In genomic region chr11:65382036-65382803, GRCh38 we compare ENCODE assay signal across 8 cellular contexts. TPM values are rescaled to one million over a fixed set of nuclear protein-coding genes. Genes with fewer than 3 reads are reported as not detected.
DNase-seq lines count a peak whose midpoint lies in the region; ATAC-seq and TF ChIP-seq lines count a peak whose summit lies in the region.

SLC25A45 (minus strand) TSS chr11:65382646; CDS start chr11:65381951, 695 bp downstream.

- WGBS in lower leg skin, 2 donors, result 1% methylated on average over 16 to 22 of the region's 27 CpGs

- H3K4me3 ChIP-seq in coronary artery (peak within 1 kb of the TSS; percentile 72), lower leg skin (ENCODE audit: low read depth, poor library complexity, severe bottlenecking) (no peak within 1 kb of the TSS)

- no peaks in the 10 kb centered on the region for H3K9me3 ChIP-seq in CD4-positive, alpha-beta T cell (ENCODE audit: control insufficient read depth, low read length)

- peak; percentile 84 to 94 (median 91) for DNase-seq in CD4-positive, alpha-beta T cell
- DNase-seq in NCI-H69 (lab: John Stamatoyannopoulos, UW) (peak; percentile 97), coronary artery (ENCODE audit: low spot score) (peak; percentile 97), lower leg skin (ENCODE audit: low spot score in 2 of 2) (peak; percentile 94 to 98)
- peak; percentile 97 for DNase-seq in activated CD4-positive, alpha-beta T cell treated with anti-CD3 and anti-CD28 coated beads, Interleukin-2, amount 10 ng/mL, durations not matched to agents 24 days and 14 days
- DNase-seq in stimulated activated CD4-positive, alpha-beta T cell treated with anti-CD3 and anti-CD28 coated beads, Interleukin-4, amount 100 ng/mL, for 4 hours, result peak; percentile 87 to 95

- CTCF ChIA-PET in CD4-positive, alpha-beta T cell (lab: Charles Lee), result interaction anchor here (0.6 to 2.3 kb wide), 30 partner anchors 9 to 206 kb away, joined by 3 to 32 read pairs (median 4); partner anchors contain the start of genes MALAT1, NEAT1, SCYL1 and TIGD3

- H3K4me1 Mint-ChIP-seq in CD4-positive, alpha-beta T cell (ENCODE audit: low read depth), result peaks cover 57% of the 10 kb centered on the region
- peaks cover 40% of the 10 kb centered on the region for H3K4me1 Mint-ChIP-seq in activated CD4-positive, alpha-beta T cell treated with anti-CD3 and anti-CD28 coated beads, Interleukin-2, amount 10 ng/mL, durations not matched to agents 24 days and 14 days

- peak within 1 kb of the TSS; percentile 94 for H3K27ac ChIP-seq in CD4-positive, alpha-beta T cell (ENCODE audit: low read depth, low read length)
- peak within 1 kb of the TSS; percentile 97 to 99 for H3K27ac ChIP-seq in coronary artery

- no peaks in the 10 kb centered on the region for H3K9me3 Mint-ChIP-seq in CD4-positive, alpha-beta T cell
- no peaks in the 10 kb centered on the region for H3K9me3 Mint-ChIP-seq in activated CD4-positive, alpha-beta T cell treated with anti-CD3 and anti-CD28 coated beads, Interleukin-2, amount 10 ng/mL, durations not matched to agents 24 days and 14 days

- no peaks in the 10 kb centered on the region for H3K27me3 ChIP-seq in CD4-positive, alpha-beta T cell (ENCODE audit: control insufficient read depth, insufficient read depth, low read length)

- no peaks in the 10 kb centered on the region for H3K27me3 Mint-ChIP-seq in CD4-positive, alpha-beta T cell
- H3K27me3 Mint-ChIP-seq in activated CD4-positive, alpha-beta T cell treated with anti-CD3 and anti-CD28 coated beads, Interleukin-2, amount 10 ng/mL, durations not matched to agents 24 days and 14 days, result no peaks in the 10 kb centered on the region

- intact Hi-C loops in CD4-positive, alpha-beta T cell (cut with DNase I, micrococcal nuclease), result loop anchor here (1.0 to 2.0 kb wide), 5 partner anchors 34 to 128 kb away; no protein-coding TSS in a partner anchor
- intact Hi-C loops in activated CD4-positive, alpha-beta T cell treated with anti-CD3 and anti-CD28 coated beads, Interleukin-2, amount 10 ng/mL, durations not matched to agents 24 days and 14 days (cut with micrococcal nuclease), result loop anchor here (1.0 kb wide), 7 partner anchors 16 to 128 kb away; partner anchors contain the start of gene NEAT1
- intact Hi-C loops in lower leg skin (cut with DNase I; ENCODE audit: low total_unique reads), result no loop called here

- H3K4me3 Mint-ChIP-seq in CD4-positive, alpha-beta T cell, result peak within 1 kb of the TSS; percentile 86
- H3K4me3 Mint-ChIP-seq in activated CD4-positive, alpha-beta T cell treated with anti-CD3 and anti-CD28 coated beads, Interleukin-2, amount 10 ng/mL, durations not matched to agents 24 days and 14 days, result peak within 1 kb of the TSS; percentile 83

- TF ChIP-seq POLR2A in lower leg skin (IDR thresholded peaks at IDR 0.05), result no peak

- peak within 1 kb of the TSS; percentile 98 for H3K27ac Mint-ChIP-seq in CD4-positive, alpha-beta T cell
- H3K27ac Mint-ChIP-seq in activated CD4-positive, alpha-beta T cell treated with anti-CD3 and anti-CD28 coated beads, Interleukin-2, amount 10 ng/mL, durations not matched to agents 24 days and 14 days, result peak within 1 kb of the TSS; percentile 96

- ATAC-seq in CD4-positive, alpha-beta T cell (ENCODE audit: poor library complexity), result peak; percentile 83
- ATAC-seq in GM19395 (IDR thresholded peaks at IDR 0.05; ENCODE audit: unreplicated experiment) (peak; percentile 61), HG03521 (IDR thresholded peaks at IDR 0.05; ENCODE audit: unreplicated experiment) (peak; percentile 58)

- POLR2A ChIA-PET in CD4-positive, alpha-beta T cell (lab: Charles Lee), result interaction anchor here (0.5 to 14.4 kb wide), 11 partner anchors 12 to 281 kb away, joined by 3 to 350 read pairs (median 4); partner anchors contain the start of genes MALAT1, NEAT1, PCNX3 and RELA

- peaks cover 22% of the 10 kb centered on the region for H3K36me3 Mint-ChIP-seq in CD4-positive, alpha-beta T cell (ENCODE audit: low read depth)
- no peaks in the 10 kb centered on the region for H3K36me3 Mint-ChIP-seq in activated CD4-positive, alpha-beta T cell treated with anti-CD3 and anti-CD28 coated beads, Interleukin-2, amount 10 ng/mL, durations not matched to agents 24 days and 14 days (ENCODE audit: low read depth)

- TF ChIP-seq CTCF in CD4-positive, alpha-beta T cell (IDR thresholded peaks at IDR 0.05), result peak; percentile 81
- peak; percentile 83 for TF ChIP-seq CTCF in coronary artery (IDR thresholded peaks at IDR 0.05)
- TF ChIP-seq CTCF in lower leg skin (IDR thresholded peaks at IDR 0.05), result peak in 1 of 3 donors; percentile 95

RNA-seq across cellular contexts. Expression of gene SLC25A45, which starts in this region (rescaled TPM):
- total RNA-seq in CD4-positive, alpha-beta T cell, result 10 to 100 TPM; 40.0 to 40.8 TPM
- 15.5 and 16.8 TPM in 2 replicates for total RNA-seq in activated CD4-positive, alpha-beta T cell treated with anti-CD3 and anti-CD28 coated beads, Interleukin-2, amount 10 ng/mL, durations not matched to agents 24 days and 14 days
- total RNA-seq in lower leg skin, result 1 to 10 TPM; 1.8 to 8.0 (median 5.3) TPM
